10 cellular contexts compared by ENCODE assay signal in genomic region chr7:134919240-134919641, GRCh38.
DNase-seq lines count a peak whose midpoint lies in the region; ATAC-seq lines count a peak whose summit lies in the region.
"Had no signal": no experiment of that assay in that cellular context is flagged by ENCODE, and none has a peak within 500 bp of the region (broad histone marks: within the 10 kb centered on the region; RNA-seq: fewer than 3 reads in every experiment).

No MANE protein-coding gene starts in this region.

- H4K8ac ChIP-seq in mesendoderm (ENCODE audit: low read depth, low read length): no peak overlapping the region

- H2AK5ac ChIP-seq in mesendoderm (ENCODE audit: low read length): no peak overlapping the region

- H4K5ac ChIP-seq in mesendoderm (ENCODE audit: low read length): no peak overlapping the region

- no peak overlapping the region for H3K4me3 ChIP-seq in muscle layer of duodenum (ENCODE audit: low read depth in 1 of 2, low read length in 2 of 2)
- H3K4me3 ChIP-seq in mesendoderm (ENCODE audit: low read length): no peak overlapping the region

- no peak overlapping the region for H3K18ac ChIP-seq in mesendoderm (ENCODE audit: low read length)

- no peak overlapping the region for H3K4ac ChIP-seq in mesendoderm (ENCODE audit: low read depth, low read length)

- no peak for DNase-seq in NCI-H1048 (lab: John Stamatoyannopoulos, UW)
- DNase-seq in mesendoderm: no peak
- no peak for DNase-seq in effector CD8-positive, alpha-beta T cell (lab: John Stamatoyannopoulos, UW)
- DNase-seq in NOMO-1 (lab: John Stamatoyannopoulos, UW; ENCODE audit: unreplicated experiment in 2 of 2): no peak
- DNase-seq: dermis blood vessel endothelial cell, NCI-H446 treated with DMSO at 0.1 percent for 48 hours had no signal

- peak; percentile 61 for ATAC-seq in GM18511 (IDR thresholded peaks at IDR 0.05; ENCODE audit: unreplicated experiment)
- ATAC-seq in GM21825 (IDR thresholded peaks at IDR 0.05; ENCODE audit: unreplicated experiment): peak; percentile 71
- ATAC-seq in HG03520 (IDR thresholded peaks at IDR 0.05; ENCODE audit: unreplicated experiment): peak; percentile 91

- H3K9me3 ChIP-seq in muscle layer of duodenum (ENCODE audit: control insufficient read depth in 1 of 2, low read length in 2 of 2): no peaks in the 10 kb centered on the region

- H3K27me3 ChIP-seq in muscle layer of duodenum (ENCODE audit: low read depth, low read length) (no peaks in the 10 kb centered on the region), mesendoderm (ENCODE audit: insufficient read depth, low read length, poor library complexity) (no peaks in the 10 kb centered on the region)

- no peak overlapping the region for H2BK15ac ChIP-seq in mesendoderm (replicated peaks; ENCODE audit: low read depth)

- H3K27ac ChIP-seq in muscle layer of duodenum (ENCODE audit: low read length) (peak overlapping the region; percentile 37), mesendoderm (ENCODE audit: low read depth, low read length) (no peak overlapping the region)

- H3K4me1 ChIP-seq in muscle layer of duodenum (ENCODE audit: control insufficient read depth in 1 of 2, insufficient read depth in 2 of 2, low read length in 2 of 2) (peaks cover 6 to 30% of the 10 kb centered on the region in 2 donors), mesendoderm (ENCODE audit: control insufficient read depth, low read depth, low read length) (no peaks in the 10 kb centered on the region)

- H3K56ac ChIP-seq in mesendoderm (ENCODE audit: low read length): no peak overlapping the region

- H3K36me3 ChIP-seq in muscle layer of duodenum (ENCODE audit: control insufficient read depth in 1 of 2, insufficient read depth in 2 of 2, low read length in 2 of 2) (peaks cover 0 to 14% of the 10 kb centered on the region in 2 donors), mesendoderm (ENCODE audit: control insufficient read depth, insufficient read depth, low read length) (no peaks in the 10 kb centered on the region)

- H3K79me1 ChIP-seq in mesendoderm (ENCODE audit: low read length): peaks cover 13% of the 10 kb centered on the region

- H3K23ac ChIP-seq in mesendoderm (ENCODE audit: low read length): no peak overlapping the region

- H3K79me2 ChIP-seq in mesendoderm (ENCODE audit: control insufficient read depth, insufficient read depth, low read length): peaks cover 1% of the 10 kb centered on the region

- H3K4me2 ChIP-seq in mesendoderm (ENCODE audit: low read length): no peak overlapping the region

- no peak overlapping the region for H2BK120ac ChIP-seq in mesendoderm (ENCODE audit: low read depth, low read length)

- no peak overlapping the region for H3K9ac ChIP-seq in mesendoderm (ENCODE audit: low read length)

- no peak overlapping the region for H2BK5ac ChIP-seq in mesendoderm (ENCODE audit: low read length)
